In the genomic region with DNA sequence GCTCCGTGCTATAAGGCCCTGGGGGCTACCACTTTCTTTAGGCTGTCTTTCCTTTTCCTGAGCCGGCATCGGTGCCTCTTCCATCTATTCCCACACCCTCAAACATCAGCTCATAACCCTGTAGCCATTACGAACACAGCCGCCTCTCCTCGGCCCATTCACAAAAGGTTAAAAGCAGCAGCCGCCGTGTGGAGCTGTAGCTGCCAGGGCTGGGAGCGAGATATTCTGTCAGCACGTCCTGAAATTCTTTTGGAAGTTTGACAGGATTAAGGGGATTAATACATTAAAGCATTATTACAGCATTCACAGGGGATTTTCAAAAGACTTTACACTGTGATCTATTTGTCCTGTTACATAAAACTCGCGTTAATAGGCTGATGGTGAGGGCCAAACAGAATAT, we compare ENCODE assay signal across 18 cellular contexts.
DNase-seq lines count a peak whose midpoint lies in the region; ATAC-seq and TF ChIP-seq lines count a peak whose summit lies in the region.
"Had no signal": no experiment of that assay in that cellular context is flagged by ENCODE, and none has a peak within 500 bp of the region (broad histone marks: within the 10 kb centered on the region; RNA-seq: fewer than 3 reads in every experiment).

No MANE protein-coding gene starts in this region.

- H3K9me3 Mint-ChIP-seq in brain: peaks cover 0 to 3% (median 0%) of the 10 kb centered on the region in 5 experiments
- no peaks in the 10 kb centered on the region for H3K9me3 Mint-ChIP-seq in neural progenitor cell
- H3K9me3 Mint-ChIP-seq: H9 had no signal

- H3K4me3 ChIP-seq in neural progenitor cell (peak overlapping the region; percentile 10), sigmoid colon (no peak overlapping the region)

- DNase-seq in NCI-H748 (lab: John Stamatoyannopoulos, UW; ENCODE audit: unreplicated experiment): peak; percentile 60
- no peak for DNase-seq in NCI-H748 treated with DMSO at 0.1 percent for 48 hours (lab: John Stamatoyannopoulos, UW)
- peak; percentile 93 for DNase-seq in NCI-H1092 treated with DMSO at 0.1 percent for 48 hours (lab: John Stamatoyannopoulos, UW)
- DNase-seq in neural progenitor cell (ENCODE audit: low spot score): peak; percentile 63
- DNase-seq in sigmoid colon: no peak
- DNase-seq: AML-193, Caco-2, DMS79 treated with DMSO at 0.1 percent for 48 hours, GDM1, NCI-H1694 treated with DMSO at 0.1 percent for 48 hours, NCI-H2171, SIG-M5 had no signal

- H3K9ac ChIP-seq in neural progenitor cell: no peak overlapping the region

- H3K27me3 ChIP-seq in neural progenitor cell (no peaks in the 10 kb centered on the region), sigmoid colon (no peaks in the 10 kb centered on the region)

- 64 to 80% methylated on average over 12 of the region's 12 CpGs for WGBS in sigmoid colon, 2 donors

- H3K36me3 Mint-ChIP-seq in brain: no peaks in the 10 kb centered on the region
- no peaks in the 10 kb centered on the region for H3K36me3 Mint-ChIP-seq in neural progenitor cell
- H3K36me3 Mint-ChIP-seq: IgD-negative memory B cell had no signal

- H3K4me1 ChIP-seq in neural progenitor cell (peaks cover 31% of the 10 kb centered on the region), sigmoid colon (no peaks in the 10 kb centered on the region)
- H3K4me1 ChIP-seq: Caco-2 had no signal

- H3K27ac ChIP-seq in neural progenitor cell (peak overlapping the region; percentile 82), sigmoid colon (no peak overlapping the region)

- H3K4me3 Mint-ChIP-seq in brain (peak overlapping the region; percentile 25 to 70 (median 57)), neural progenitor cell (peak overlapping the region; percentile 44)
- H3K4me3 Mint-ChIP-seq: H9, IgD-negative memory B cell had no signal

- peak overlapping the region; percentile 64 to 95 (median 85) for H3K27ac Mint-ChIP-seq in brain
- H3K27ac Mint-ChIP-seq in neural progenitor cell: peak overlapping the region; percentile 82
- H3K27ac Mint-ChIP-seq: H9, IgD-negative memory B cell had no signal

- TF ChIP-seq POLR2A in sigmoid colon (IDR thresholded peaks at IDR 0.05): no peak

- peaks cover 20% of the 10 kb centered on the region for H3F3A ChIP-seq in neural progenitor cell (ENCODE audit: low read depth)

- H3K27me3 Mint-ChIP-seq in brain (peaks cover 5% of the 10 kb centered on the region), neural progenitor cell (ENCODE audit: insufficient read depth, low read depth) (peaks cover 11% of the 10 kb centered on the region)

- H3K4me1 Mint-ChIP-seq in brain (peaks cover 19% of the 10 kb centered on the region), neural progenitor cell (peaks cover 38% of the 10 kb centered on the region)

- H3K36me3 ChIP-seq in neural progenitor cell: no peaks in the 10 kb centered on the region
- no peaks in the 10 kb centered on the region for H3K36me3 ChIP-seq in sigmoid colon

- TF ChIP-seq CTCF in brain (conservative IDR thresholded peaks at IDR 0.05): no peak
- TF ChIP-seq CTCF in neural progenitor cell (IDR thresholded peaks at IDR 0.05): no peak
- TF ChIP-seq CTCF in sigmoid colon (IDR thresholded peaks at IDR 0.05): no peak

- peak overlapping the region; percentile 82 for H2AFZ ChIP-seq in neural progenitor cell (replicated peaks)

- intact Hi-C loops in sigmoid colon (cut with DNase I): no loop called here

- H3K79me2 ChIP-seq in neural progenitor cell (ENCODE audit: low read depth): no peaks in the 10 kb centered on the region

- H3K9me3 ChIP-seq in neural progenitor cell (ENCODE audit: low read depth): no peaks in the 10 kb centered on the region
- no peaks in the 10 kb centered on the region for H3K9me3 ChIP-seq in sigmoid colon
- H3K9me3 ChIP-seq: Caco-2 had no signal

- peak overlapping the region; percentile 61 for H3K4me2 ChIP-seq in neural progenitor cell

- no peak for TF ChIP-seq EP300 in sigmoid colon (IDR thresholded peaks at IDR 0.05)

- no peaks in the 10 kb centered on the region for H4K20me1 ChIP-seq in neural progenitor cell (ENCODE audit: low read depth)

- ATAC-seq in GM21529 (IDR thresholded peaks at IDR 0.05; ENCODE audit: unreplicated experiment): no peak
- ATAC-seq in HG02981 (IDR thresholded peaks at IDR 0.05; ENCODE audit: unreplicated experiment): no peak
- ATAC-seq: Panc1 had no signal

Comparison
In these comparisons a context has a peak if more than half of its experiments do, and no peak if none do; other contexts are left out.
1. DNase-seq: peak in NCI-H748 (single experiment), NCI-H1092 treated with DMSO at 0.1 percent for 48 hours (single experiment) and neural progenitor cell (single experiment); none in NCI-H748 treated with DMSO at 0.1 percent for 48 hours (single experiment) and sigmoid colon (single experiment).